Comparison of ENCODE assay signal across 8 cellular contexts in the genomic region with DNA sequence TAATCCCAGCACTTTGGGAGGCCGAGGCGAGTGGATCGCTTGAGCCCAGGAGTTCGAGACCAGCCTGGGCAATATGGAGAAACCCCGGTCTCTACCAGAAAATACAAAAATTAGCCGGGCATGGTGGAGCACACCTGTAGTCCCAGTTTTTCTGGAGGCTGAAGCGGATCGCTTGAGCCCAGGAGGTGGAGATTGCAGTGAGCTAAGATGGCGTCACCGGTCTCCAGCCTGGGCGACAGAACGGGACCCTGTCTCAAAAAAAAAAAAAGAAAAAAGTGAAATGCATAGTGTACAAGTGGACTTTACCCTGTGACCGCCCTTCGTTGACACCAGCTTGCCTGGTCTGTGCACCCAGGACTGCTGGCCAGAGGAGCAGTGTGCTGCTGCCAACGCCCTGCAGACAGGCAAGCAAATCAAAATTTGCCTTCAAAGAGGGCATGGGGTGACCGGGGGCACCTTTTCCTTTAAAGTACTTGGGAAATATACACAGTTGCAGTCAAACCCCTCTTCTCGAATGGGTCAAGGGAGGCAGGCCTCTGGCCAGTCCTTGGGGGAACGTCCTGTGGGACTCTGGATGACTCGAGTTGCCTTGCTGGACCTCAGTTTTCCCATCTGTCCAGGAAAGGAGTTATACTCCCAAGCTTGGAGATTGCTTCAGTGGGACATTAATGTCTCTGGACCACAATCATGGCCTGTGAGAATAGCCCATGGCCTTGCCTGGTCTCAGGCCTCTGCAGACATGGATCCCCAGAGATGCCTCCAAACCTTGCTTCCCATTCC. TPM values are rescaled to one million over a fixed set of nuclear protein-coding genes. Genes with fewer than 3 reads are reported as not detected.
DNase-seq lines count a peak whose midpoint lies in the region; ATAC-seq and TF ChIP-seq lines count a peak whose summit lies in the region.

No MANE protein-coding gene starts in this region.

- H3K36me3 ChIP-seq in BE2C = no peaks in the 10 kb centered on the region
- no peaks in the 10 kb centered on the region for H3K36me3 ChIP-seq in naive thymus-derived CD4-positive, alpha-beta T cell (ENCODE audit: control insufficient read depth in 2 of 3, insufficient read depth in 3 of 3, low read length in 3 of 3)

- no peak for DNase-seq in BE2C
- DNase-seq in choroid plexus epithelial cell (ENCODE audit: low read depth) = no peak
- DNase-seq in naive thymus-derived CD4-positive, alpha-beta T cell = no peak
- no peak for DNase-seq in NCI-H187 (lab: John Stamatoyannopoulos, UW)
- no peak for DNase-seq in OCI-M2 (lab: John Stamatoyannopoulos, UW; ENCODE audit: unreplicated experiment)

- H3K27me3 ChIP-seq in BE2C = no peaks in the 10 kb centered on the region
- no peaks in the 10 kb centered on the region for H3K27me3 ChIP-seq in naive thymus-derived CD4-positive, alpha-beta T cell (ENCODE audit: control insufficient read depth in 2 of 2, insufficient read depth in 2 of 2, low read length in 2 of 2)

- H3K4me3 Mint-ChIP-seq in IgD-negative memory B cell = peak overlapping the region; percentile 27 to 84 (median 77)
- H3K4me3 Mint-ChIP-seq in naive thymus-derived CD4-positive, alpha-beta T cell = peak overlapping the region; percentile 48 to 83 (median 76)

- H3K9me3 Mint-ChIP-seq in IgD-negative memory B cell = no peaks in the 10 kb centered on the region
- H3K9me3 Mint-ChIP-seq in naive thymus-derived CD4-positive, alpha-beta T cell = no peaks in the 10 kb centered on the region

- no peaks in the 10 kb centered on the region for H3K4me1 ChIP-seq in BE2C
- no peaks in the 10 kb centered on the region for H3K4me1 ChIP-seq in naive thymus-derived CD4-positive, alpha-beta T cell (ENCODE audit: control insufficient read depth in 2 of 2, insufficient read depth in 2 of 2, low read length in 2 of 2)

- no peak overlapping the region for H3K27ac Mint-ChIP-seq in IgD-negative memory B cell
- H3K27ac Mint-ChIP-seq in naive thymus-derived CD4-positive, alpha-beta T cell = peak overlapping the region in 1 of 9 donors; percentile 51

- peak overlapping the region; percentile 63 for H3K4me3 ChIP-seq in BE2C (ENCODE audit: low read depth, low read length)
- H3K4me3 ChIP-seq in choroid plexus epithelial cell (ENCODE audit: low read depth, low read length) = peak overlapping the region; percentile 96
- peak overlapping the region; percentile 62 for H3K4me3 ChIP-seq in naive thymus-derived CD4-positive, alpha-beta T cell (ENCODE audit: low read length)

- POLR2A ChIA-PET in naive thymus-derived CD4-positive, alpha-beta T cell (lab: Charles Lee) = no interaction called here

- no peaks in the 10 kb centered on the region for H3K36me3 Mint-ChIP-seq in IgD-negative memory B cell
- H3K36me3 Mint-ChIP-seq in naive thymus-derived CD4-positive, alpha-beta T cell = peaks cover 0 to 5% (median 0%) of the 10 kb centered on the region in 5 donors

- peaks cover 0 to 3% (median 1%) of the 10 kb centered on the region in 3 donors for H3K4me1 Mint-ChIP-seq in IgD-negative memory B cell
- peaks cover 2 to 7% (median 5%) of the 10 kb centered on the region in 7 donors for H3K4me1 Mint-ChIP-seq in naive thymus-derived CD4-positive, alpha-beta T cell

- CTCF ChIA-PET in naive thymus-derived CD4-positive, alpha-beta T cell (lab: Charles Lee) = interaction anchor here (1.6 to 4.9 kb wide), 3 partner anchors 98 to 230 kb away, joined by 5 to 60 read pairs (median 6); no protein-coding TSS in a partner anchor

- no peaks in the 10 kb centered on the region for H3K9me3 ChIP-seq in BE2C
- H3K9me3 ChIP-seq in naive thymus-derived CD4-positive, alpha-beta T cell (ENCODE audit: control insufficient read depth in 2 of 3, low read length in 3 of 3) = no peaks in the 10 kb centered on the region

- H3K27ac ChIP-seq in naive thymus-derived CD4-positive, alpha-beta T cell (ENCODE audit: low read depth, low read length) = no peak overlapping the region

- no peaks in the 10 kb centered on the region for H3K27me3 Mint-ChIP-seq in IgD-negative memory B cell
- peaks cover 0 to 4% (median 0%) of the 10 kb centered on the region in 5 donors for H3K27me3 Mint-ChIP-seq in naive thymus-derived CD4-positive, alpha-beta T cell

- ATAC-seq in naive thymus-derived CD4-positive, alpha-beta T cell = no peak
- ATAC-seq in GM18867 (IDR thresholded peaks at IDR 0.05; ENCODE audit: unreplicated experiment) = no peak
- ATAC-seq in GM21381 (IDR thresholded peaks at IDR 0.05; ENCODE audit: unreplicated experiment) = no peak

- TF ChIP-seq CTCF in BE2C (IDR thresholded peaks at IDR 0.05; ENCODE audit: low read depth, low read length) (no peak), choroid plexus epithelial cell (conservative IDR thresholded peaks at IDR 0.05; ENCODE audit: low read depth, low read length) (no peak)

- intact Hi-C loops in naive thymus-derived CD4-positive, alpha-beta T cell (cut with micrococcal nuclease) = loop anchor here (2.0 to 5.0 kb wide), 11 partner anchors 107 to 490 kb away; partner anchors contain the start of genes ACAA1 (in 2 of the 2), EXOG (in 1 of the 2) and MYD88 (in 1 of the 2)

RNA-seq across cellular contexts. Expression of gene XYLB, which starts 1.0 kb away (rescaled TPM):
- 2.4 TPM for polyA plus RNA-seq in BE2C (2012; ENCODE audit: insufficient read depth, insufficient read length, low read depth)
- polyA plus RNA-seq in IgD-negative memory B cell = 0.28 TPM
- total RNA-seq in naive thymus-derived CD4-positive, alpha-beta T cell = 1 to 10 TPM in 4 of 5 experiments, under 1 TPM in 1; 1.00 to 6.7 (median 2.1) TPM
- polyA plus RNA-seq in naive thymus-derived CD4-positive, alpha-beta T cell = 1 to 10 TPM in 1 of 2 donors, under 1 TPM in 1; 0.37 to 1.4 TPM
